15 cellular contexts compared by ENCODE assay signal in genomic region chr3:64384561-64384960, GRCh38.
A peak's percentile ranks its signal among the peaks of the same experiment; 100 is the strongest.
DNase-seq lines count a peak whose midpoint lies in the region; ATAC-seq, FAIRE-seq and TF ChIP-seq lines count a peak whose summit lies in the region.
"Had no signal": no experiment of that assay in that cellular context is flagged by ENCODE, and none has a peak within 500 bp of the region (broad histone marks: within the 10 kb centered on the region; RNA-seq: fewer than 3 reads in every experiment).

No MANE protein-coding gene starts in this region.

- TF ChIP-seq CTCF in D721Med (IDR thresholded peaks at IDR 0.05; ENCODE audit: insufficient read depth, missing control alignments) (no peak), epithelial cell of esophagus (IDR thresholded peaks at IDR 0.05; ENCODE audit: insufficient read depth, low read depth, low read length, missing control alignments) (no peak), omental fat pad (IDR thresholded peaks at IDR 0.05) (no peak)

- DNase-seq in D721Med (ENCODE audit: insufficient read length, low spot score) (no peak), amniotic epithelial cell (ENCODE audit: low read depth) (peak; percentile 97), epithelial cell of esophagus (ENCODE audit: low read depth) (peak; percentile 35), omental fat pad (ENCODE audit: low spot score) (no peak), cerebellum (ENCODE audit: low spot score) (no peak), GM12892 (ENCODE audit: insufficient read length) (no peak)
- no peak for DNase-seq in activated naive CD4-positive, alpha-beta T cell treated with anti-CD3 and anti-CD28 coated beads for 36 hours
- DNase-seq: 8988T; CD4-positive, CD25-positive, alpha-beta regulatory T cell; DMS 273 treated with DMSO at 0.1 percent for 48 hours; H7 had no signal

- peak; percentile 41 for ATAC-seq in omental fat pad (ENCODE audit: low FRiP score)
- no peak for ATAC-seq in GM19463 (IDR thresholded peaks at IDR 0.05; ENCODE audit: unreplicated experiment)
- ATAC-seq: GM23338 had no signal

- H3K9me3 Mint-ChIP-seq in activated naive CD4-positive, alpha-beta T cell treated with anti-CD3 and anti-CD28 coated beads for 36 hours, result no peaks in the 10 kb centered on the region
- H3K9me3 Mint-ChIP-seq: GM23338 had no signal

- H3K4me3 ChIP-seq in epithelial cell of esophagus (ENCODE audit: low read length), result no peak overlapping the region
- H3K4me3 ChIP-seq: BLaER1 treated with 17β-estradiol and CSF1 and Interleukin-3, amounts not matched to agents 10 nM and 100 nM; GM23338 had no signal

- no peak overlapping the region for H3K27ac Mint-ChIP-seq in activated naive CD4-positive, alpha-beta T cell treated with anti-CD3 and anti-CD28 coated beads for 36 hours
- H3K27ac Mint-ChIP-seq: CD4-positive, CD25-positive, alpha-beta regulatory T cell; GM23338 had no signal

- no peaks in the 10 kb centered on the region for H3K36me3 Mint-ChIP-seq in activated naive CD4-positive, alpha-beta T cell treated with anti-CD3 and anti-CD28 coated beads for 36 hours (ENCODE audit: low read depth)
- H3K36me3 Mint-ChIP-seq: CD4-positive, CD25-positive, alpha-beta regulatory T cell had no signal

- peak; percentile 87 for FAIRE-seq in D721Med (lab: Jason Lieb, UNC)
- no peak for FAIRE-seq in GM12892 (lab: Jason Lieb, UNC)
- FAIRE-seq: GM18507 had no signal

- H3K4me1 Mint-ChIP-seq in activated naive CD4-positive, alpha-beta T cell treated with anti-CD3 and anti-CD28 coated beads for 36 hours (ENCODE audit: low read depth), result no peaks in the 10 kb centered on the region
- H3K4me1 Mint-ChIP-seq: CD4-positive, CD25-positive, alpha-beta regulatory T cell; GM23338 had no signal

- H3K27me3 Mint-ChIP-seq in activated naive CD4-positive, alpha-beta T cell treated with anti-CD3 and anti-CD28 coated beads for 36 hours (ENCODE audit: low read depth), result peaks cover 3% of the 10 kb centered on the region

- no peak for TF ChIP-seq POLR2A in GM12892 (IDR thresholded peaks at IDR 0.05; ENCODE audit: low read depth, low read length)

- intact Hi-C loops in activated naive CD4-positive, alpha-beta T cell treated with anti-CD3 and anti-CD28 coated beads for 36 hours (cut with micrococcal nuclease), result no loop called here

- CTCF ChIA-PET in activated naive CD4-positive, alpha-beta T cell treated with anti-CD3 and anti-CD28 coated beads for 36 hours (lab: Charles Lee), result no interaction called here

- no peak overlapping the region for H3K4me3 Mint-ChIP-seq in activated naive CD4-positive, alpha-beta T cell treated with anti-CD3 and anti-CD28 coated beads for 36 hours
- H3K4me3 Mint-ChIP-seq: CD4-positive, CD25-positive, alpha-beta regulatory T cell; GM23338 had no signal

Comparison
In these comparisons a context has a peak if more than half of its experiments do, and no peak if none do; other contexts are left out.
1. DNase-seq: peak in amniotic epithelial cell (single experiment) and epithelial cell of esophagus (single experiment); none in D721Med (single experiment), omental fat pad (single experiment), cerebellum (single experiment), GM12892 (single experiment) and activated naive CD4-positive, alpha-beta T cell treated with anti-CD3 and anti-CD28 coated beads for 36 hours (single experiment).